ENCODE assay signal across 8 cellular contexts in genomic region chr9:96020300-96020821, GRCh38.
A peak's percentile ranks its signal among the peaks of the same experiment; 100 is the strongest.
DNase-seq lines count a peak whose midpoint lies in the region; ATAC-seq and TF ChIP-seq lines count a peak whose summit lies in the region.

No MANE protein-coding gene starts in this region.

- H3K4me3 ChIP-seq in heart right ventricle, result peak overlapping the region in 9 of 10 donors; percentile 44 to 80 (median 62)
- peak overlapping the region; percentile 46 for H3K4me3 ChIP-seq in colonic mucosa
- peak overlapping the region; percentile 55 to 58 for H3K4me3 ChIP-seq in muscle layer of colon (ENCODE audit: low read depth in 1 of 2, low read length in 2 of 2)
- peak overlapping the region; percentile 67 for H3K4me3 ChIP-seq in upper lobe of right lung

- no peak for ATAC-seq in heart right ventricle
- no peak for ATAC-seq in left ventricle myocardium superior
- no peak for ATAC-seq in upper lobe of right lung
- ATAC-seq in HG02938 (IDR thresholded peaks at IDR 0.05; ENCODE audit: unreplicated experiment), result no peak
- no peak for ATAC-seq in GM21528 (IDR thresholded peaks at IDR 0.05; ENCODE audit: low FRiP score, unreplicated experiment)

- TF ChIP-seq CTCF in heart right ventricle (IDR thresholded peaks at IDR 0.05), result no peak
- TF ChIP-seq CTCF in colonic mucosa (IDR thresholded peaks at IDR 0.05), result no peak
- no peak for TF ChIP-seq CTCF in upper lobe of right lung (IDR thresholded peaks at IDR 0.05)

- H3K27ac ChIP-seq in heart right ventricle (peak overlapping the region in 5 of 10 donors; percentile 62 to 83 (median 78)), colonic mucosa (peak overlapping the region; percentile 58), muscle layer of colon (ENCODE audit: low read depth, low read length) (peak overlapping the region; percentile 15), upper lobe of right lung (peak overlapping the region; percentile 76)

- H3K27me3 ChIP-seq in heart right ventricle (peaks cover 0 to 66% (median 43%) of the 10 kb centered on the region in 7 donors), colonic mucosa (peaks cover 24% of the 10 kb centered on the region), muscle layer of colon (ENCODE audit: control insufficient read depth in 1 of 2, insufficient read depth in 2 of 2, low read length in 2 of 2) (peaks cover 9 to 11% of the 10 kb centered on the region in 2 donors), upper lobe of right lung (no peaks in the 10 kb centered on the region)

- DNase-seq in heart right ventricle (no peak), left ventricle myocardium superior (no peak), colonic mucosa (no peak), upper lobe of right lung (peak; percentile 56), NCI-H2107 (lab: John Stamatoyannopoulos, UW) (no peak)

- 47 to 57% methylated on average over 13 of the region's 13 CpGs for WGBS in heart right ventricle, 2 donors

- intact Hi-C loops in heart right ventricle (cut with DNase I) (loop anchor here in 1 of 10 donors (2.0 to 10.0 kb wide), 2 partner anchors 52 to 194 kb away; no protein-coding TSS in a partner anchor), left ventricle myocardium superior (cut with micrococcal nuclease) (no loop called here), colonic mucosa (cut with DNase I) (no loop called here), upper lobe of right lung (cut with DNase I) (no loop called here)

- H3K36me3 ChIP-seq in heart right ventricle (peaks cover 0 to 8% (median 0%) of the 10 kb centered on the region in 9 donors), colonic mucosa (no peaks in the 10 kb centered on the region), muscle layer of colon (ENCODE audit: insufficient read depth, low read length) (peaks cover 6% of the 10 kb centered on the region), upper lobe of right lung (no peaks in the 10 kb centered on the region)

- no peaks in the 10 kb centered on the region for H3K9me3 ChIP-seq in heart right ventricle
- no peaks in the 10 kb centered on the region for H3K9me3 ChIP-seq in colonic mucosa
- no peaks in the 10 kb centered on the region for H3K9me3 ChIP-seq in muscle layer of colon (ENCODE audit: low read length)
- no peaks in the 10 kb centered on the region for H3K9me3 ChIP-seq in upper lobe of right lung

- H3K4me1 ChIP-seq in heart right ventricle, result peaks cover 7 to 33% (median 25%) of the 10 kb centered on the region in 9 donors
- H3K4me1 ChIP-seq in colonic mucosa, result peaks cover 10% of the 10 kb centered on the region
- no peaks in the 10 kb centered on the region for H3K4me1 ChIP-seq in muscle layer of colon (ENCODE audit: insufficient read depth, low read length)
- H3K4me1 ChIP-seq in upper lobe of right lung, result peaks cover 23% of the 10 kb centered on the region

- H3K9ac ChIP-seq in colonic mucosa (ENCODE audit: low read depth in 2 of 2, low read length in 2 of 2), result peak overlapping the region; percentile 55 to 71
- H3K9ac ChIP-seq in muscle layer of colon (ENCODE audit: low read length), result no peak overlapping the region
